Comparison of ENCODE assay signal across 32 cellular contexts in genomic region chr21:19683492-19683891, GRCh38.
"Had no signal": no experiment of that assay in that cellular context is flagged by ENCODE, and none has a peak within 500 bp of the region (broad histone marks: within the 10 kb centered on the region; RNA-seq: fewer than 3 reads in every experiment).

No MANE protein-coding gene starts in this region.

- ATAC-seq: activated CD4-positive, alpha-beta T cell treated with anti-CD3 and anti-CD28 coated beads for 36 hours; activated CD8-positive, alpha-beta memory T cell treated with anti-CD3 and anti-CD28 coated beads, Interleukin-2, amount 10 ng/mL, durations not matched to agents 7 days and 5 days; activated CD8-positive, alpha-beta T cell treated with anti-CD3 and anti-CD28 coated beads, Interleukin-2, amount 10 ng/mL, durations not matched to agents 7 days and 5 days had no signal

- H3K27ac Mint-ChIP-seq: activated CD4-positive, alpha-beta memory T cell treated with anti-CD3 and anti-CD28 coated beads for 36 hours; activated CD4-positive, alpha-beta T cell treated with anti-CD3 and anti-CD28 coated beads for 36 hours; activated CD4-positive, alpha-beta T cell treated with anti-CD3 and anti-CD28 coated beads, Interleukin-2, amount 10 ng/mL, durations not matched to agents 24 days and 14 days; activated CD8-positive, alpha-beta memory T cell treated with anti-CD3 and anti-CD28 coated beads, Interleukin-2, amount 10 ng/mL, durations not matched to agents 7 days and 5 days; activated CD8-positive, alpha-beta T cell treated with anti-CD3 and anti-CD28 coated beads, Interleukin-2, amount 10 ng/mL, durations not matched to agents 7 days and 5 days; activated naive CD4-positive, alpha-beta T cell treated with anti-CD3 and anti-CD28 coated beads for 36 hours; activated naive CD4-positive, alpha-beta T cell treated with anti-CD3 and anti-CD28 coated beads, Interleukin-2, amount 50 U/mL, for 24 hours; activated naive CD8-positive, alpha-beta T cell treated with anti-CD3 and anti-CD28 coated beads for 36 hours; activated T-helper 1 cell treated with anti-CD3 and anti-CD28 coated beads, Interleukin-12 subunit alpha, Interleukin-12 subunit beta, Interleukin-2, Interleukin-4 antibody, amounts not matched to agents 30 ng/mL and 10 ng/mL and 1 ng/mL, durations not matched to agents 14 hours and 24 hours and 36 hours; activated T-helper 2 cell treated with anti-CD3 and anti-CD28 coated beads, Interferon-gamma antibody, Interleukin-2, Interleukin-4, amounts not matched to agents 10 μg/mL and 5 μg/mL and 100 μg/mL, durations not matched to agents 14 hours and 24 hours and 36 hours; brain had no signal

- H3K9me3 ChIP-seq: ascending aorta, breast epithelium, colonic mucosa, gastroesophageal sphincter had no signal

- H3K27ac ChIP-seq: ascending aorta, breast epithelium, cardiac muscle cell, colonic mucosa, epithelial cell of prostate, esophagus squamous epithelium, gastroesophageal sphincter had no signal

- FAIRE-seq: endometrium, endothelial cell of umbilical vein had no signal

- H3K4me3 Mint-ChIP-seq: activated CD4-positive, alpha-beta memory T cell treated with anti-CD3 and anti-CD28 coated beads for 36 hours; activated CD4-positive, alpha-beta T cell treated with anti-CD3 and anti-CD28 coated beads for 36 hours; activated CD4-positive, alpha-beta T cell treated with anti-CD3 and anti-CD28 coated beads, Interleukin-2, amount 10 ng/mL, durations not matched to agents 24 days and 14 days; activated CD8-positive, alpha-beta memory T cell treated with anti-CD3 and anti-CD28 coated beads, Interleukin-2, amount 10 ng/mL, durations not matched to agents 7 days and 5 days; activated CD8-positive, alpha-beta T cell treated with anti-CD3 and anti-CD28 coated beads, Interleukin-2, amount 10 ng/mL, durations not matched to agents 7 days and 5 days; activated naive CD4-positive, alpha-beta T cell treated with anti-CD3 and anti-CD28 coated beads for 36 hours; activated naive CD4-positive, alpha-beta T cell treated with anti-CD3 and anti-CD28 coated beads, Interleukin-2, amount 50 U/mL, for 24 hours; activated naive CD8-positive, alpha-beta T cell treated with anti-CD3 and anti-CD28 coated beads for 36 hours; activated T-helper 1 cell treated with anti-CD3 and anti-CD28 coated beads, Interleukin-12 subunit alpha, Interleukin-12 subunit beta, Interleukin-2, Interleukin-4 antibody, amounts not matched to agents 30 ng/mL and 10 ng/mL and 1 ng/mL, durations not matched to agents 14 hours and 24 hours and 36 hours; brain had no signal

- H3K27me3 Mint-ChIP-seq: activated CD4-positive, alpha-beta memory T cell treated with anti-CD3 and anti-CD28 coated beads for 36 hours; activated CD4-positive, alpha-beta T cell treated with anti-CD3 and anti-CD28 coated beads for 36 hours; activated CD4-positive, alpha-beta T cell treated with anti-CD3 and anti-CD28 coated beads, Interleukin-2, amount 10 ng/mL, durations not matched to agents 24 days and 14 days; activated CD8-positive, alpha-beta memory T cell treated with anti-CD3 and anti-CD28 coated beads, Interleukin-2, amount 10 ng/mL, durations not matched to agents 7 days and 5 days; activated naive CD4-positive, alpha-beta T cell treated with anti-CD3 and anti-CD28 coated beads, Interleukin-2, amount 50 U/mL, for 24 hours; activated naive CD8-positive, alpha-beta T cell treated with anti-CD3 and anti-CD28 coated beads for 36 hours had no signal

- H3K36me3 Mint-ChIP-seq: activated CD4-positive, alpha-beta memory T cell treated with anti-CD3 and anti-CD28 coated beads for 36 hours; activated CD8-positive, alpha-beta memory T cell treated with anti-CD3 and anti-CD28 coated beads, Interleukin-2, amount 10 ng/mL, durations not matched to agents 7 days and 5 days; activated naive CD4-positive, alpha-beta T cell treated with anti-CD3 and anti-CD28 coated beads, Interleukin-2, amount 50 U/mL, for 24 hours; activated naive CD8-positive, alpha-beta T cell treated with anti-CD3 and anti-CD28 coated beads for 36 hours; brain had no signal

- DNase-seq: activated CD4-positive, alpha-beta memory T cell treated with anti-CD3 and anti-CD28 coated beads for 36 hours; activated CD4-positive, alpha-beta T cell treated with anti-CD3 and anti-CD28 coated beads for 36 hours; activated CD4-positive, alpha-beta T cell treated with anti-CD3 and anti-CD28 coated beads, Interleukin-2, amount 10 ng/mL, durations not matched to agents 24 days and 14 days; activated CD4-positive, CD25-positive, alpha-beta regulatory T cell; activated CD4-positive, CD25-positive, alpha-beta regulatory T cell treated with anti-CD3 and anti-CD28 coated beads, Interleukin-2, amount 50 U/mL, for 72 hours; activated CD8-positive, alpha-beta memory T cell treated with anti-CD3 and anti-CD28 coated beads, Interleukin-2, amount 10 ng/mL, durations not matched to agents 7 days and 5 days; activated CD8-positive, alpha-beta memory T cell treated with anti-CD3 and anti-CD28 coated beads, Interleukin-2, amount 50 U/mL, for 4 hours; activated CD8-positive, alpha-beta T cell treated with anti-CD3 and anti-CD28 coated beads, Interleukin-2, amount 10 ng/mL, durations not matched to agents 7 days and 5 days; activated effector memory CD4-positive, alpha-beta T cell treated with anti-CD3 and anti-CD28 coated beads, Interleukin-2, amount 50 U/mL, for 16 hours; activated naive CD4-positive, alpha-beta T cell treated with anti-CD3 and anti-CD28 coated beads for 36 hours; activated naive CD8-positive, alpha-beta T cell treated with anti-CD3 and anti-CD28 coated beads for 36 hours; activated T-cell treated with anti-CD3 and anti-CD28 coated beads, Interleukin-2, amount 50 U/mL, for 1 hour; activated T-cell treated with anti-CD3 and anti-CD28 coated beads, Interleukin-2, amount 50 U/mL, for 48 hours; central memory CD4-positive, alpha-beta T cell; cerebellar nuclear complex; colonic mucosa; effector CD8-positive, alpha-beta T cell; esophagus squamous epithelium; foreskin melanocyte; head of caudate nucleus; hippocampal formation had no signal

- H3K4me3 ChIP-seq: ascending aorta, breast epithelium, cardiac muscle cell, colonic mucosa, esophagus squamous epithelium, gastroesophageal sphincter had no signal

- H3K4me1 Mint-ChIP-seq: activated CD4-positive, alpha-beta T cell treated with anti-CD3 and anti-CD28 coated beads for 36 hours; activated CD4-positive, alpha-beta T cell treated with anti-CD3 and anti-CD28 coated beads, Interleukin-2, amount 10 ng/mL, durations not matched to agents 24 days and 14 days; activated CD8-positive, alpha-beta memory T cell treated with anti-CD3 and anti-CD28 coated beads, Interleukin-2, amount 10 ng/mL, durations not matched to agents 7 days and 5 days; activated naive CD4-positive, alpha-beta T cell treated with anti-CD3 and anti-CD28 coated beads, Interleukin-2, amount 50 U/mL, for 24 hours; activated naive CD8-positive, alpha-beta T cell treated with anti-CD3 and anti-CD28 coated beads for 36 hours; brain had no signal

- H3K4me1 ChIP-seq: ascending aorta, breast epithelium, colonic mucosa, esophagus squamous epithelium, gastroesophageal sphincter had no signal

- H3K36me3 ChIP-seq: ascending aorta, breast epithelium, cardiac muscle cell, colonic mucosa, esophagus squamous epithelium, gastroesophageal sphincter had no signal

- H3K27me3 ChIP-seq: ascending aorta, breast epithelium, cardiac muscle cell, colonic mucosa, esophagus squamous epithelium, gastroesophageal sphincter had no signal
